Comparison of ENCODE assay signal across 21 cellular contexts in genomic region chr7:80215734-80216133, GRCh38.
"Had no signal": no experiment of that assay in that cellular context is flagged by ENCODE, and none has a peak within 500 bp of the region (broad histone marks: within the 10 kb centered on the region; RNA-seq: fewer than 3 reads in every experiment).

No MANE protein-coding gene starts in this region.

- H3K36me3 ChIP-seq: ovary had no signal

- H3K27me3 ChIP-seq: esophagus muscularis mucosa, ovary, sigmoid colon, spleen, suprapubic skin had no signal

- ATAC-seq: left ventricle myocardium superior; lower lobe of right lung; natural killer cell; psoas muscle; right cardiac atrium; stimulated activated memory B cell treated with anti-CD40 and anti-IgM and Interleukin-4, amounts not matched to agents 10 μg/mL and 1 μg/mL and 100 μg/mL, for 72 hours had no signal

- H3K9me3 ChIP-seq: esophagus muscularis mucosa, lower lobe of right lung, ovary, psoas muscle, sigmoid colon, spleen, suprapubic skin had no signal

- DNase-seq: dermis blood vessel endothelial cell; effector memory CD4-positive, alpha-beta T cell; foreskin melanocyte; glutamatergic neuron; hypothalamus; immature natural killer cell; left ventricle myocardium superior; lower lobe of right lung; natural killer cell; occipital lobe; ovary; posterior cingulate gyrus; psoas muscle; right cardiac atrium; sigmoid colon; spleen; stimulated activated CD4-positive, alpha-beta T cell treated with anti-CD3 and anti-CD28 coated beads, Interleukin-4, amount 100 ng/mL, for 4 hours had no signal

- H3K27ac ChIP-seq: coronary artery, esophagus muscularis mucosa, lower lobe of right lung, ovary, psoas muscle, sigmoid colon, spleen, suprapubic skin had no signal

- H3K4me1 ChIP-seq: lower lobe of right lung, psoas muscle, spleen had no signal

- H3K4me3 ChIP-seq: coronary artery, esophagus muscularis mucosa, lower lobe of right lung, ovary, psoas muscle, sigmoid colon, spleen, suprapubic skin had no signal
